ENCODE assay signal across 1 cellular context in genomic region chr19:49118565-49119410, GRCh38.
TF ChIP-seq lines count a peak whose summit lies in the region.

Gene C19orf73, minus strand, starts transcription at chr19:49119143. Its CDS starts 121 bp downstream, at chr19:49119022.

TF ChIP-seq in GM12878, 131 proteins besides CTCF, POLR2A, EP300 and RAD21 (continued from another document and continues in another):
- TF ChIP-seq, protein P1, sequence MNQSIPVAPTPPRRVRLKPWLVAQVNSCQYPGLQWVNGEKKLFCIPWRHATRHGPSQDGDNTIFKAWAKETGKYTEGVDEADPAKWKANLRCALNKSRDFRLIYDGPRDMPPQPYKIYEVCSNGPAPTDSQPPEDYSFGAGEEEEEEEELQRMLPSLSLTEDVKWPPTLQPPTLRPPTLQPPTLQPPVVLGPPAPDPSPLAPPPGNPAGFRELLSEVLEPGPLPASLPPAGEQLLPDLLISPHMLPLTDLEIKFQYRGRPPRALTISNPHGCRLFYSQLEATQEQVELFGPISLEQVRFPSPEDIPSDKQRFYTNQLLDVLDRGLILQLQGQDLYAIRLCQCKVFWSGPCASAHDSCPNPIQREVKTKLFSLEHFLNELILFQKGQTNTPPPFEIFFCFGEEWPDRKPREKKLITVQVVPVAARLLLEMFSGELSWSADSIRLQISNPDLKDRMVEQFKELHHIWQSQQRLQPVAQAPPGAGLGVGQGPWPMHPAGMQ (IDR thresholded peaks at IDR 0.05; ENCODE audit: borderline replicate concordance), result no peak
- TF ChIP-seq SMC3 (IDR thresholded peaks at IDR 0.05; ENCODE audit: borderline replicate concordance, low read length) (no peak), NR2C2 (IDR thresholded peaks at IDR 0.05; ENCODE audit: borderline replicate concordance, control insufficient read depth, insufficient read length, low read depth) (no peak), ESRRA (IDR thresholded peaks at IDR 0.05; ENCODE audit: low read length) (no peak), FOS (IDR thresholded peaks at IDR 0.05; ENCODE audit: borderline replicate concordance, extremely low read depth, insufficient read length) (no peak), PAX8 (IDR thresholded peaks at IDR 0.05) (no peak), MTA3 (IDR thresholded peaks at IDR 0.05; ENCODE audit: borderline replicate concordance, low read length) (no peak), SP1 (IDR thresholded peaks at IDR 0.05; ENCODE audit: low read depth, low read length) (peak; percentile 61), ATF7 (IDR thresholded peaks at IDR 0.05; ENCODE audit: low read depth) (peak; percentile 99), JUNB (IDR thresholded peaks at IDR 0.05) (no peak), SRF (IDR thresholded peaks at IDR 0.05; ENCODE audit: low read depth in 2 of 2, low read length in 2 of 2) (0 out of 4 replicates have a peak, but pooled peaks of 1 of the 2 experiments have one; percentile 4), CBX5 (IDR thresholded peaks at IDR 0.05; ENCODE audit: low read depth) (no peak), DPF2 (IDR thresholded peaks at IDR 0.05) (peak; percentile 90; the same call in 1 of the 2 replicates), BRCA1 (IDR thresholded peaks at IDR 0.05; ENCODE audit: low read depth, low read length) (no peak), POLR2AphosphoS5 (IDR thresholded peaks at IDR 0.05; ENCODE audit: low read length) (peak; percentile 78), HCFC1 (IDR thresholded peaks at IDR 0.05; ENCODE audit: low read length) (no peak; the same call in 1 of the 2 replicates), KAT2A (conservative IDR thresholded peaks at IDR 0.05; ENCODE audit: control insufficient read depth, low read depth, low read length) (no peak), SREBF2 (IDR thresholded peaks at IDR 0.05; ENCODE audit: low read length) (no peak), SPI1 (IDR thresholded peaks at IDR 0.05; ENCODE audit: borderline replicate concordance, insufficient read depth, low read depth, low read length) (no peak), RELA (IDR thresholded peaks at IDR 0.05; ENCODE audit: borderline replicate concordance, partially characterized antibody) (peak; percentile 69), BCLAF1 (IDR thresholded peaks at IDR 0.05) (peak; percentile 91), POLR2AphosphoS2 (IDR thresholded peaks at IDR 0.05; ENCODE audit: low read depth, low read length) (no peak), CHD1 (IDR thresholded peaks at IDR 0.05; ENCODE audit: low read depth, low read length) (peak; percentile 96), MTA2 (IDR thresholded peaks at IDR 0.05; ENCODE audit: low read depth) (no peak; the same call in none of the 2 replicates), CREM (IDR thresholded peaks at IDR 0.05; ENCODE audit: low read depth) (peak; percentile 22; the same call in 1 of the 2 replicates), SMAD1 (IDR thresholded peaks at IDR 0.05; ENCODE audit: low read depth, partially characterized antibody) (no peak), YBX1 (IDR thresholded peaks at IDR 0.05) (no peak), STAT3 (IDR thresholded peaks at IDR 0.05; ENCODE audit: low read depth, low read length) (no peak), CEBPZ (IDR thresholded peaks at IDR 0.05; ENCODE audit: low read depth, low read length) (no peak), RAD51 (IDR thresholded peaks at IDR 0.05) (no peak), RCOR1 (conservative IDR thresholded peaks at IDR 0.05; ENCODE audit: low read depth, low read length) (no peak), PKNOX1 (IDR thresholded peaks at IDR 0.05) (peak; percentile 97), BMI1 (IDR thresholded peaks at IDR 0.05; ENCODE audit: borderline replicate concordance) (no peak), TCF3 (IDR thresholded peaks at IDR 0.05; ENCODE audit: borderline replicate concordance, insufficient read depth, low read depth, low read length) (0 out of 2 replicates have a peak, but pooled peaks have one; percentile 6), PML (IDR thresholded peaks at IDR 0.05; ENCODE audit: low read length) (no peak; the same call in 1 of the 2 replicates), RUNX3 (IDR thresholded peaks at IDR 0.05; ENCODE audit: low read length) (peak; percentile 50), MLLT1 (IDR thresholded peaks at IDR 0.05) (peak; percentile 73; the same call in 1 of the 2 replicates), CBX3 (IDR thresholded peaks at IDR 0.05; ENCODE audit: borderline replicate concordance, low read depth) (no peak), IKZF2 (IDR thresholded peaks at IDR 0.05) (peak; percentile 23 to 48; a peak in 3 of 4 replicates), CBFB (IDR thresholded peaks at IDR 0.05; ENCODE audit: low read depth) (no peak), TAF1 (IDR thresholded peaks at IDR 0.05; ENCODE audit: borderline replicate concordance, low read depth, low read length) (peak; percentile 44; the same call in 1 of the 2 replicates), PAX5 (IDR thresholded peaks at IDR 0.05; ENCODE audit: borderline replicate concordance, low read depth, low read length) (no peak), SKIL (IDR thresholded peaks at IDR 0.05; ENCODE audit: low read depth, poor library complexity, severe bottlenecking) (peak; percentile 51), ZNF24 (IDR thresholded peaks at IDR 0.05) (no peak), ZBED1 (IDR thresholded peaks at IDR 0.05; ENCODE audit: borderline replicate concordance) (no peak)
- TF ChIP-seq, protein P2, sequence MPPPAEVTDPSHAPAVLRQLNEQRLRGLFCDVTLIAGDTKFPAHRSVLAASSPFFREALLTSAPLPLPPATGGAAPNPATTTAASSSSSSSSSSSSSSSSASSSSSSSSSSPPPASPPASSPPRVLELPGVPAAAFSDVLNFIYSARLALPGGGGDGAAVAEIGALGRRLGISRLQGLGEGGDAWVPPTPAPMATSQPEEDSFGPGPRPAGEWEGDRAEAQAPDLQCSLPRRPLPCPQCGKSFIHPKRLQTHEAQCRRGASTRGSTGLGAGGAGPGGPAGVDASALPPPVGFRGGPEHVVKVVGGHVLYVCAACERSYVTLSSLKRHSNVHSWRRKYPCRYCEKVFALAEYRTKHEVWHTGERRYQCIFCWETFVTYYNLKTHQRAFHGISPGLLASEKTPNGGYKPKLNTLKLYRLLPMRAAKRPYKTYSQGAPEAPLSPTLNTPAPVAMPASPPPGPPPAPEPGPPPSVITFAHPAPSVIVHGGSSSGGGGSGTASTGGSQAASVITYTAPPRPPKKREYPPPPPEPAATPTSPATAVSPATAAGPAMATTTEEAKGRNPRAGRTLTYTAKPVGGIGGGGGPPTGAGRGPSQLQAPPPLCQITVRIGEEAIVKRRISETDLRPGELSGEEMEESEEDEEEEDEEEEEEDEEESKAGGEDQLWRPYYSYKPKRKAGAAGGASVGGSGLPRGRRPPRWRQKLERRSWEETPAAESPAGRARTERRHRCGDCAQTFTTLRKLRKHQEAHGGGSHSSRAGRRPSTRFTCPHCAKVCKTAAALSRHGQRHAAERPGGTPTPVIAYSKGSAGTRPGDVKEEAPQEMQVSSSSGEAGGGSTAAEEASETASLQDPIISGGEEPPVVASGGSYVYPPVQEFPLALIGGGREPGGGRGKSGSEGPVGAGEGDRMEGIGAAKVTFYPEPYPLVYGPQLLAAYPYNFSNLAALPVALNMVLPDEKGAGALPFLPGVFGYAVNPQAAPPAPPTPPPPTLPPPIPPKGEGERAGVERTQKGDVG (CRISPR knock-in tag; IDR thresholded peaks at IDR 0.05), result no peak
- TF ChIP-seq, protein P3, sequence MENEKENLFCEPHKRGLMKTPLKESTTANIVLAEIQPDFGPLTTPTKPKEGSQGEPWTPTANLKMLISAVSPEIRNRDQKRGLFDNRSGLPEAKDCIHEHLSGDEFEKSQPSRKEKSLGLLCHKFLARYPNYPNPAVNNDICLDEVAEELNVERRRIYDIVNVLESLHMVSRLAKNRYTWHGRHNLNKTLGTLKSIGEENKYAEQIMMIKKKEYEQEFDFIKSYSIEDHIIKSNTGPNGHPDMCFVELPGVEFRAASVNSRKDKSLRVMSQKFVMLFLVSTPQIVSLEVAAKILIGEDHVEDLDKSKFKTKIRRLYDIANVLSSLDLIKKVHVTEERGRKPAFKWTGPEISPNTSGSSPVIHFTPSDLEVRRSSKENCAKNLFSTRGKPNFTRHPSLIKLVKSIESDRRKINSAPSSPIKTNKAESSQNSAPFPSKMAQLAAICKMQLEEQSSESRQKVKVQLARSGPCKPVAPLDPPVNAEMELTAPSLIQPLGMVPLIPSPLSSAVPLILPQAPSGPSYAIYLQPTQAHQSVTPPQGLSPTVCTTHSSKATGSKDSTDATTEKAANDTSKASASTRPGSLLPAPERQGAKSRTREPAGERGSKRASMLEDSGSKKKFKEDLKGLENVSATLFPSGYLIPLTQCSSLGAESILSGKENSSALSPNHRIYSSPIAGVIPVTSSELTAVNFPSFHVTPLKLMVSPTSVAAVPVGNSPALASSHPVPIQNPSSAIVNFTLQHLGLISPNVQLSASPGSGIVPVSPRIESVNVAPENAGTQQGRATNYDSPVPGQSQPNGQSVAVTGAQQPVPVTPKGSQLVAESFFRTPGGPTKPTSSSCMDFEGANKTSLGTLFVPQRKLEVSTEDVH (IDR thresholded peaks at IDR 0.05; ENCODE audit: low read depth, partially characterized antibody), result no peak
